ENCODE assay signal across 8 cellular contexts in the genomic region with DNA sequence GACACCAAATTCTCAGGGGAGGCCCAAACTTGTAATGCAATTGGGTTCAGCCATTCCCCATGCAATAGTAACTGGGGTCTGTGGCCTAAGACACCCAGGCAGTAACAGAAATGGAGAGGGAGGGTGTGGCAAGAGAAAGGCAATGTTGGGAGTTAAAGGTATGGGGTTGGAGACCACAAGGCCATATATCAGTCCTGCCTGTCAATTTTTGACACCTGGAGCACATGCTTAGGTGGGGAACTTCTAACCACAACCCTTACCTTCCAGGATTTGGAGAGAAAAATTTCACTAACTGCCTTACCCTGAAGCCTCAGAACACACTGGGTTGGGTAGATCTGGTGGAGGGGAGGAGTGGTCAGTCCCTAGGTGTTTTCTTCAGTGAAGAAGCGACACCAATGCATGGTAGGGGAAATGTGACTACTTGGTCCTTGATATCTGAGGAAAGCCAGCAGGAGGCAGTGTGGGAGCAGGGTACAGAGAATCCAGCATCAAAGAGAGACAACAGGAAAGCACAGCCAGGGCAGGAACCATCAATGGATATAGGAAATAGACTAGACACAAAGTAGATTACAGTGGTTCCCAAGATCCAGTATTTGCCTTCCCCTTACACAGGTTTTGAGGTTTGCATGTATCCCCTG. TPM values are rescaled to one million over a fixed set of nuclear protein-coding genes. Genes with fewer than 3 reads are reported as not detected.
DNase-seq lines count a peak whose midpoint lies in the region; ATAC-seq and TF ChIP-seq lines count a peak whose summit lies in the region.

No MANE protein-coding gene starts in this region.

- H3K36me3 ChIP-seq in OCI-LY1 (ENCODE audit: insufficient read depth, low read length) (peaks cover 31% of the 10 kb centered on the region), mesendoderm (ENCODE audit: control insufficient read depth, insufficient read depth, low read length) (peaks cover 2% of the 10 kb centered on the region)

- POLR2A ChIA-PET in GM10248 (lab: Yijun Ruan, JAX): no interaction called here

- H3K9me3 ChIP-seq in OCI-LY1 (ENCODE audit: low read length): no peaks in the 10 kb centered on the region

- no peak overlapping the region for H2AK5ac ChIP-seq in mesendoderm (ENCODE audit: low read length)

- CTCF ChIA-PET in GM10248 (lab: Yijun Ruan, JAX): interaction anchor here (1.0 to 1.3 kb wide), 4 partner anchors 35 to 143 kb away, joined by 3 to 6 read pairs (median 5); no protein-coding TSS in a partner anchor

- ATAC-seq in HG03139 (IDR thresholded peaks at IDR 0.05; ENCODE audit: unreplicated experiment) (no peak), HG03135 (IDR thresholded peaks at IDR 0.05; ENCODE audit: unreplicated experiment) (no peak)

- H4K8ac ChIP-seq in mesendoderm (ENCODE audit: low read depth, low read length): no peak overlapping the region

- DNase-seq in GM10248 (ENCODE audit: extremely low spot score): peak; percentile 30
- peak; percentile 64 for DNase-seq in activated naive CD4-positive, alpha-beta T cell treated with Interleukin-2 at 50 U/mL for 16 hours
- peak; percentile 66 for DNase-seq in mesendoderm
- DNase-seq in T1000 (lab: John Stamatoyannopoulos, UW): no peak
- no peak for DNase-seq in NCI-H1694 treated with DMSO at 0.1 percent for 48 hours (lab: John Stamatoyannopoulos, UW)

- H3K79me1 ChIP-seq in mesendoderm (ENCODE audit: low read length): peaks cover 2% of the 10 kb centered on the region

- no CpG with 5 or more reads among the region's 1 CpG for whole genome bisulfite sequencing in mesendoderm (ENCODE audit: extremely low coverage, insufficient coverage, low lambda C conversion rate)

- H3K79me2 ChIP-seq in OCI-LY1 (ENCODE audit: insufficient read depth, low read length): no peaks in the 10 kb centered on the region
- H3K79me2 ChIP-seq in mesendoderm (ENCODE audit: control insufficient read depth, insufficient read depth, low read length): no peaks in the 10 kb centered on the region

- H2BK15ac ChIP-seq in mesendoderm (replicated peaks; ENCODE audit: low read depth): no peak overlapping the region

- TF ChIP-seq CTCF in GM10248 (IDR thresholded peaks at IDR 0.05; ENCODE audit: control extremely low read depth, extremely low read depth, low read depth, missing control alignments): peak; percentile 22
- peak; percentile 51 for TF ChIP-seq CTCF in OCI-LY1 (IDR thresholded peaks at IDR 0.05; ENCODE audit: low read length)

- no peak overlapping the region for H2BK120ac ChIP-seq in mesendoderm (ENCODE audit: low read depth, low read length)

- no peak overlapping the region for H3K18ac ChIP-seq in mesendoderm (ENCODE audit: low read length)

- H3K27me3 ChIP-seq in OCI-LY1 (ENCODE audit: insufficient read depth, low read length): no peaks in the 10 kb centered on the region
- no peaks in the 10 kb centered on the region for H3K27me3 ChIP-seq in mesendoderm (ENCODE audit: insufficient read depth, low read length, poor library complexity)

- no peak overlapping the region for H4K5ac ChIP-seq in mesendoderm (ENCODE audit: low read length)

- H3K9ac ChIP-seq in OCI-LY1 (ENCODE audit: low read length) (no peak overlapping the region), mesendoderm (ENCODE audit: low read length) (no peak overlapping the region)

- H3K4me3 ChIP-seq in OCI-LY1 (ENCODE audit: low read depth, low read length, poor library complexity, severe bottlenecking) (no peak overlapping the region), mesendoderm (ENCODE audit: low read length) (no peak overlapping the region)

- H3K23ac ChIP-seq in mesendoderm (ENCODE audit: low read length): no peak overlapping the region

- no peak overlapping the region for H2BK5ac ChIP-seq in mesendoderm (ENCODE audit: low read length)

- H3F3A ChIP-seq in OCI-LY1 (ENCODE audit: insufficient read depth, low read length): no peaks in the 10 kb centered on the region

- H3K27ac ChIP-seq in OCI-LY1 (ENCODE audit: low read depth, low read length, poor library complexity, severe bottlenecking) (no peak overlapping the region), mesendoderm (ENCODE audit: low read depth, low read length) (no peak overlapping the region)

- H3K4ac ChIP-seq in mesendoderm (ENCODE audit: low read depth, low read length): no peak overlapping the region

- H3K4me2 ChIP-seq in OCI-LY1 (ENCODE audit: low read length): no peak overlapping the region
- no peak overlapping the region for H3K4me2 ChIP-seq in mesendoderm (ENCODE audit: low read length)

- H2AFZ ChIP-seq in OCI-LY1 (ENCODE audit: low read length): no peak overlapping the region

- H3K4me1 ChIP-seq in OCI-LY1 (ENCODE audit: insufficient read depth, low read length, severe bottlenecking) (peaks cover 4% of the 10 kb centered on the region), mesendoderm (ENCODE audit: control insufficient read depth, low read depth, low read length) (no peaks in the 10 kb centered on the region)

- no peak overlapping the region for H3K56ac ChIP-seq in mesendoderm (ENCODE audit: low read length)

- H4K20me1 ChIP-seq in OCI-LY1 (ENCODE audit: insufficient read depth, low read length): no peaks in the 10 kb centered on the region

- no peaks in the 10 kb centered on the region for H3K9me2 ChIP-seq in OCI-LY1 (ENCODE audit: low read depth, low read length)

RNA-seq across cellular contexts. Expression of gene USP49, which starts 6.8 kb away (rescaled TPM):
- 4.9 TPM for polyA plus RNA-seq in mesendoderm (2013, experiment 1 of 2)
- 5.2 TPM for polyA plus RNA-seq in mesendoderm (2013, experiment 2 of 2)

RNA-seq across cellular contexts. Expression of gene MED20, which starts 18.9 kb away (rescaled TPM):
- 25.6 TPM for polyA plus RNA-seq in mesendoderm (2013, experiment 1 of 2)
- polyA plus RNA-seq in mesendoderm (2013, experiment 2 of 2): 24.2 TPM

RNA-seq across cellular contexts. Expression of gene BYSL, which starts 19.3 kb away (rescaled TPM):
- polyA plus RNA-seq in mesendoderm (2013, experiment 1 of 2): 37.8 TPM
- polyA plus RNA-seq in mesendoderm (2013, experiment 2 of 2): 36.4 TPM

RNA-seq across cellular contexts. Expression of gene CCND3, which starts 39.6 kb away (rescaled TPM):
- polyA plus RNA-seq in mesendoderm (2013, experiment 1 of 2): 15.1 TPM
- 15.5 TPM for polyA plus RNA-seq in mesendoderm (2013, experiment 2 of 2)

Comparison
In these comparisons a context has a peak if more than half of its experiments do, and no peak if none do; other contexts are left out.
1. DNase-seq: peak in GM10248 (single experiment), activated naive CD4-positive, alpha-beta T cell treated with Interleukin-2 at 50 U/mL for 16 hours (single experiment) and mesendoderm (single experiment); none in T1000 (single experiment) and NCI-H1694 treated with DMSO at 0.1 percent for 48 hours (single experiment).